8 cellular contexts compared by ENCODE assay signal in the genomic region with DNA sequence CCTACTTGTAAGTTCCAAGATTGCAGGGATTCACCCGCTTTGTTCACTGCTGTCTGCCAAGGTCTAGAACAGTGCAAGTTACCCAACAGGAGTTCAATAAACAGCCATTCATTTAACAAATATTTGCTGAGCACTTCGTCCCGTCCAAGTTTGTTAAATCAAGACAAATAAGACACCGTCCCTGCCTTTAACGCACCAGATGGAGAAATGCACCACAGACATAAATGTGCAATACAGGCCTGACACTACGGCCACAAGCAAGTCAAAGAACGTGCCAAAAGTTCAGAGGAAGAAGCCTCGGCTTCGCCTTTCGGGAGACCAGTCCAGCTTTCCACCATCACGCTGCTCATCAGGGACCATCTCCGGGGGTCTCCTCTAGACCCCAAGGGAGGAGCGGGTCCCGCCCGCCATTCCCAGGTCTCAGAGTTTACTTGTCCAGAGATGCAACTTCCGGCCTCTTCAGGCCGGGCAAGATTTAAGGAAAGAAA. TPM values are rescaled to one million over a fixed set of nuclear protein-coding genes. Genes with fewer than 3 reads are reported as not detected.
DNase-seq lines count a peak whose midpoint lies in the region; ATAC-seq and TF ChIP-seq lines count a peak whose summit lies in the region.

No MANE protein-coding gene starts in this region.

- H3K27me3 Mint-ChIP-seq in naive thymus-derived CD8-positive, alpha-beta T cell = no peaks in the 10 kb centered on the region

- DNase-seq in NCI-H510A treated with DMSO at 0.1 percent for 48 hours (lab: John Stamatoyannopoulos, UW) (peak; percentile 49), NCI-H510A (lab: John Stamatoyannopoulos, UW) (no peak), RWPE1 (ENCODE audit: low spot score) (no peak), epithelial cell of prostate (ENCODE audit: low read depth, low spot score) (no peak), posterior vena cava (ENCODE audit: low spot score) (no peak), NCI-H187 (lab: John Stamatoyannopoulos, UW) (no peak)
- peak in 1 of 10 donors; percentile 3 for DNase-seq in naive thymus-derived CD8-positive, alpha-beta T cell

- peak; percentile 0 for ATAC-seq in HG02610 (IDR thresholded peaks at IDR 0.05; ENCODE audit: unreplicated experiment)
- peak; percentile 6 to 8 for ATAC-seq in naive thymus-derived CD8-positive, alpha-beta T cell

- H3K4me3 Mint-ChIP-seq in naive thymus-derived CD8-positive, alpha-beta T cell = peak overlapping the region; percentile 92 to 99 (median 97)

- CTCF ChIA-PET in RWPE1 (lab: Yijun Ruan, JAX) = interaction anchor here (1.0 kb wide), 1 partner anchor 22 kb away, joined by 3 read pairs; no protein-coding TSS in a partner anchor

- POLR2A ChIA-PET in RWPE1 (lab: Yijun Ruan, JAX; ENCODE audit: low non-redundant PET) = interaction anchor here (1.0 kb wide), 1 partner anchor 15 kb away, joined by 3 read pairs; no protein-coding TSS in a partner anchor
- POLR2A ChIA-PET in naive thymus-derived CD8-positive, alpha-beta T cell (lab: Charles Lee) = interaction anchor here (1.0 to 2.1 kb wide), 10 partner anchors 12 to 1552 kb away, joined by 3 to 6 read pairs (median 4); a partner anchor contains a TSS

- peak overlapping the region; percentile 89 to 99 (median 96) for H3K27ac Mint-ChIP-seq in naive thymus-derived CD8-positive, alpha-beta T cell

- H3K27ac ChIP-seq in RWPE1 = peak overlapping the region; percentile 82
- peak overlapping the region; percentile 72 for H3K27ac ChIP-seq in epithelial cell of prostate

- H3K4me1 Mint-ChIP-seq in naive thymus-derived CD8-positive, alpha-beta T cell = peaks cover 34 to 67% (median 60%) of the 10 kb centered on the region in 4 donors

- TF ChIP-seq CTCF in RWPE1 (conservative IDR thresholded peaks at IDR 0.05; ENCODE audit: low read depth) = no peak

- intact Hi-C loops in posterior vena cava (cut with DNase I) = no loop called here

- H3K36me3 Mint-ChIP-seq in naive thymus-derived CD8-positive, alpha-beta T cell = peaks cover 0 to 28% (median 12%) of the 10 kb centered on the region in 3 donors

- H3K9me3 Mint-ChIP-seq in naive thymus-derived CD8-positive, alpha-beta T cell = no peaks in the 10 kb centered on the region

RNA-seq across cellular contexts. Expression of a gene that starts 0.4 kb away (rescaled TPM):
- total RNA-seq in naive thymus-derived CD8-positive, alpha-beta T cell = 10 to 100 TPM; 10.7 to 11.9 TPM
- polyA plus RNA-seq in naive thymus-derived CD8-positive, alpha-beta T cell = 10 to 100 TPM; 16.3 to 37.5 (median 23.6) TPM
- 10 to 100 TPM in 1 of 2 donors, 1 to 10 TPM in 1; 9.2 to 12.1 TPM for total RNA-seq in posterior vena cava

RNA-seq across cellular contexts. Expression of a gene that starts 0.6 kb away (rescaled TPM):
- 10 to 100 TPM; 41.5 to 49.7 TPM for total RNA-seq in naive thymus-derived CD8-positive, alpha-beta T cell
- 100 to 1,000 TPM; 249 to 374 (median 295) TPM for polyA plus RNA-seq in naive thymus-derived CD8-positive, alpha-beta T cell
- 10 to 100 TPM; 56.6 to 63.1 TPM for total RNA-seq in posterior vena cava
